1 cellular context compared by ENCODE assay signal in genomic region chr13:94028234-94029145, GRCh38.
TF ChIP-seq lines count a peak whose summit lies in the region.

No MANE protein-coding gene starts in this region.

TF ChIP-seq in HepG2, 621 proteins besides CTCF, POLR2A, EP300 and RAD21 (continued from another document):
- no peak for TF ChIP-seq POLR2G (IDR thresholded peaks at IDR 0.05; ENCODE audit: low read depth, low read length)
- no peak for TF ChIP-seq ZFP41 (CRISPR knock-in tag; IDR thresholded peaks at IDR 0.05; ENCODE audit: borderline replicate concordance)
- TF ChIP-seq NFIC (IDR thresholded peaks at IDR 0.05; ENCODE audit: low read length): no peak
- TF ChIP-seq, protein P1, sequence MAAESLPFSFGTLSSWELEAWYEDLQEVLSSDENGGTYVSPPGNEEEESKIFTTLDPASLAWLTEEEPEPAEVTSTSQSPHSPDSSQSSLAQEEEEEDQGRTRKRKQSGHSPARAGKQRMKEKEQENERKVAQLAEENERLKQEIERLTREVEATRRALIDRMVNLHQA (CRISPR knock-in tag; IDR thresholded peaks at IDR 0.05): no peak
- TF ChIP-seq CEBPB (IDR thresholded peaks at IDR 0.05; ENCODE audit: borderline replicate concordance, low read depth, low read length): peak; percentile 56; the same call in 1 of the 2 replicates
- TF ChIP-seq NFYC (CRISPR knock-in tag; IDR thresholded peaks at IDR 0.05): no peak
- TF ChIP-seq ZNF484 (CRISPR knock-in tag; IDR thresholded peaks at IDR 0.05; ENCODE audit: borderline replicate concordance, low read depth): no peak
- TF ChIP-seq SP5 (CRISPR knock-in tag; IDR thresholded peaks at IDR 0.05; ENCODE audit: borderline replicate concordance, low read depth): no peak
- no peak for TF ChIP-seq REL (CRISPR knock-in tag; conservative IDR thresholded peaks at IDR 0.05)
- peak; percentile 49; the same call in 1 of the 2 replicates for TF ChIP-seq CEBPG (CRISPR knock-in tag; IDR thresholded peaks at IDR 0.05)
- no peak for TF ChIP-seq ZNF839 (CRISPR knock-in tag; IDR thresholded peaks at IDR 0.05; ENCODE audit: borderline replicate concordance)
- TF ChIP-seq HMGA1 (CRISPR knock-in tag; conservative IDR thresholded peaks at IDR 0.05): no peak
- TF ChIP-seq ONECUT2 (CRISPR knock-in tag; IDR thresholded peaks at IDR 0.05): 0 out of 2 replicates have a peak, but pooled peaks have one; percentile 34
- TF ChIP-seq ZNF777 (CRISPR knock-in tag; IDR thresholded peaks at IDR 0.05): no peak
- no peak for TF ChIP-seq IKZF4 (CRISPR knock-in tag; IDR thresholded peaks at IDR 0.05; ENCODE audit: borderline replicate concordance, low read depth, not compliant biosample characterization)
- TF ChIP-seq SMAD9 (CRISPR knock-in tag; IDR thresholded peaks at IDR 0.05): no peak
- no peak for TF ChIP-seq ZNF12 (CRISPR knock-in tag; IDR thresholded peaks at IDR 0.05)
- no peak for TF ChIP-seq PRMT3 (CRISPR knock-in tag; IDR thresholded peaks at IDR 0.05; ENCODE audit: borderline replicate concordance, low read depth)
- no peak for TF ChIP-seq ZNF382 (CRISPR knock-in tag; IDR thresholded peaks at IDR 0.05; ENCODE audit: borderline replicate concordance)
- no peak for TF ChIP-seq MAF1 (CRISPR knock-in tag; IDR thresholded peaks at IDR 0.05; ENCODE audit: borderline replicate concordance)
- TF ChIP-seq CBX5 (CRISPR knock-in tag; IDR thresholded peaks at IDR 0.05; ENCODE audit: borderline replicate concordance): no peak
- no peak for TF ChIP-seq ZNF749 (CRISPR knock-in tag; IDR thresholded peaks at IDR 0.05; ENCODE audit: borderline replicate concordance)
- no peak for TF ChIP-seq TFE3 (CRISPR knock-in tag; IDR thresholded peaks at IDR 0.05)
- TF ChIP-seq GATAD2A (CRISPR knock-in tag; IDR thresholded peaks at IDR 0.05): peak; percentile 44; the same call in 1 of the 2 replicates
- TF ChIP-seq PAF1 (CRISPR knock-in tag; IDR thresholded peaks at IDR 0.05): no peak
- no peak for TF ChIP-seq ZNF230 (CRISPR knock-in tag; IDR thresholded peaks at IDR 0.05)
